9 cellular contexts compared by ENCODE assay signal in genomic region chr6:75296811-75297779, GRCh38. TPM values are rescaled to one million over a fixed set of nuclear protein-coding genes. Genes with fewer than 3 reads are reported as not detected.
A peak's percentile ranks its signal among the peaks of the same experiment; 100 is the strongest.
DNase-seq lines count a peak whose midpoint lies in the region; ATAC-seq, FAIRE-seq and TF ChIP-seq lines count a peak whose summit lies in the region.
"Had no signal": no experiment of that assay in that cellular context is flagged by ENCODE, and none has a peak within 500 bp of the region (broad histone marks: within the 10 kb centered on the region; RNA-seq: fewer than 3 reads in every experiment).

No MANE protein-coding gene starts in this region.

- ATAC-seq in GM18867 (IDR thresholded peaks at IDR 0.05; ENCODE audit: unreplicated experiment) (peak; percentile 73), HG03460 (IDR thresholded peaks at IDR 0.05; ENCODE audit: unreplicated experiment) (peak; percentile 77), left lung (peak; percentile 78), aorta (ENCODE audit: low FRiP score) (peak; percentile 57), HG03045 (IDR thresholded peaks at IDR 0.05; ENCODE audit: unreplicated experiment) (no peak)

- H3K27me3 ChIP-seq in BJ (ENCODE audit: control insufficient read depth, insufficient read depth, low read length) (no peaks in the 10 kb centered on the region), bronchial epithelial cell (ENCODE audit: control insufficient read depth, insufficient read depth, low read length) (no peaks in the 10 kb centered on the region), left lung (no peaks in the 10 kb centered on the region), aorta (ENCODE audit: control insufficient read depth in 1 of 2, insufficient read depth in 2 of 2, low read length in 1 of 2) (no peaks in the 10 kb centered on the region)

- intact Hi-C loops in left lung (cut with DNase I) (loop anchor here in 1 of 2 donors (5.0 kb wide), 1 partner anchor 230 kb away; no protein-coding TSS in a partner anchor), aorta (cut with DNase I) (loop anchor here (1.0 to 5.0 kb wide), 5 partner anchors 55 to 230 kb away; partner anchors contain the start of gene FILIP1 (in 1 of the 2))

- H3K4me3 ChIP-seq in BJ (ENCODE audit: low read depth, low read length) (no peak overlapping the region), bronchial epithelial cell (ENCODE audit: low read depth, low read length) (no peak overlapping the region), left lung (no peak overlapping the region), aorta (ENCODE audit: low read length in 2 of 2) (no peak overlapping the region)

- H3K4me1 ChIP-seq in left lung (peaks cover 8 to 15% of the 10 kb centered on the region in 2 donors), aorta (ENCODE audit: control insufficient read depth in 1 of 2, insufficient read depth in 2 of 2, low read length in 2 of 2) (no peaks in the 10 kb centered on the region)

- TF ChIP-seq CTCF in BJ (IDR thresholded peaks at IDR 0.05; ENCODE audit: insufficient read depth, low read depth, low read length), result peak; percentile 59
- TF ChIP-seq CTCF in bronchial epithelial cell (IDR thresholded peaks at IDR 0.05; ENCODE audit: insufficient read depth, low read length, severe bottlenecking), result peak; percentile 35
- TF ChIP-seq CTCF in left lung (IDR thresholded peaks at IDR 0.05), result peak; percentile 60 to 70

- 7 to 9% methylated on average over 3 of the region's 3 CpGs for WGBS in aorta, 2 donors

- no peak overlapping the region for H3K27ac ChIP-seq in left lung
- H3K27ac ChIP-seq in aorta (ENCODE audit: low read depth in 1 of 2, low read length in 2 of 2), result no peak overlapping the region

- H3K9me3 ChIP-seq in left lung (no peaks in the 10 kb centered on the region), aorta (ENCODE audit: control insufficient read depth, low read length) (no peaks in the 10 kb centered on the region)

- CTCF ChIA-PET in BJ (lab: Yijun Ruan, JAX), result interaction anchor here (0.6 to 2.4 kb wide), 10 partner anchors 9 to 231 kb away, joined by 3 to 22 read pairs (median 4); partner anchors contain the start of gene TMEM30A

- DNase-seq in BJ (ENCODE audit: low read depth), result no peak
- DNase-seq in NCI-H748 (lab: John Stamatoyannopoulos, UW; ENCODE audit: unreplicated experiment), result peak; percentile 66
- DNase-seq in bronchial epithelial cell (ENCODE audit: low read depth), result peak; percentile 73
- no peak for DNase-seq in left lung
- DNase-seq in aorta, result no peak
- DNase-seq: left cardiac atrium had no signal

- POLR2A ChIA-PET in BJ (lab: Charles Lee), result no interaction called here

- no peaks in the 10 kb centered on the region for H3K36me3 ChIP-seq in BJ (ENCODE audit: control insufficient read depth, insufficient read depth, low read length)
- no peaks in the 10 kb centered on the region for H3K36me3 ChIP-seq in bronchial epithelial cell (ENCODE audit: control insufficient read depth, insufficient read depth, low read length)
- no peaks in the 10 kb centered on the region for H3K36me3 ChIP-seq in left lung
- no peaks in the 10 kb centered on the region for H3K36me3 ChIP-seq in aorta (ENCODE audit: control insufficient read depth in 1 of 2, insufficient read depth in 2 of 2, low read length in 1 of 2)

- FAIRE-seq in bronchial epithelial cell (lab: Jason Lieb, UNC), result no peak

RNA-seq across cellular contexts. Expression of gene TMEM30A, which starts 12.5 kb away (rescaled TPM):
- 11.4 and 38.1 TPM in 2 replicates for polyA plus RNA-seq in BJ (2011; rRNA removed)
- polyA minus RNA-seq in BJ (2011; rRNA and poly(A)+ RNA removed), result 15.0 and 19.6 TPM in 2 replicates
- total RNA-seq in bronchial epithelial cell, result 96.9 and 118 TPM in 2 replicates
- total RNA-seq in left lung, result 100 to 1,000 TPM; 169 to 193 TPM
- total RNA-seq in aorta, result 100 to 1,000 TPM; 133 to 164 TPM
- polyA plus RNA-seq in aorta, result 10 to 100 TPM; 66.5 to 80.8 TPM

RNA-seq across cellular contexts. Expression of gene COX7A2, which starts 53.5 kb away (rescaled TPM):
- 133 and 214 TPM in 2 replicates for polyA plus RNA-seq in BJ (2011; rRNA removed)
- 16.5 and 24.3 TPM in 2 replicates for polyA minus RNA-seq in BJ (2011; rRNA and poly(A)+ RNA removed)
- total RNA-seq in bronchial epithelial cell, result 124 and 176 TPM in 2 replicates
- 100 to 1,000 TPM; 316 to 322 TPM for total RNA-seq in left lung
- total RNA-seq in aorta, result 100 to 1,000 TPM; 199 to 312 TPM
- polyA plus RNA-seq in aorta, result 1,000 to 10,000 TPM in 1 of 2 donors, 100 to 1,000 TPM in 1; 299 to 1,052 TPM

Comparison
In these comparisons a context has a peak if more than half of its experiments do, and no peak if none do; other contexts are left out.
1. DNase-seq: peak in NCI-H748 (single experiment) and bronchial epithelial cell (single experiment); none in BJ (single experiment), left lung (0 of 2) and aorta (0 of 2).
2. Peak in every context shown above with its lines, with median percentiles within 50 percentile points of each other: CTCF ChIP-seq.